ENCODE assay signal across 27 cellular contexts in genomic region chr2:178884440-178884839, GRCh38.
"Had no signal": no experiment of that assay in that cellular context is flagged by ENCODE, and none has a peak within 500 bp of the region (broad histone marks: within the 10 kb centered on the region; RNA-seq: fewer than 3 reads in every experiment).

No MANE protein-coding gene starts in this region.

- H2AFZ ChIP-seq: neural progenitor cell had no signal

- H3K27me3 ChIP-seq: neural progenitor cell, ovary, right lobe of liver, sigmoid colon, stomach, thyroid gland, tibial nerve, upper lobe of left lung, vagina had no signal

- H3K36me3 ChIP-seq: neural progenitor cell, ovary, prostate gland, right lobe of liver, sigmoid colon, stomach, thoracic aorta, thyroid gland, tibial nerve, upper lobe of left lung, vagina had no signal

- H3K9ac ChIP-seq: neural progenitor cell had no signal

- H3K4me1 Mint-ChIP-seq: naive thymus-derived CD4-positive, alpha-beta T cell; natural killer cell; neural progenitor cell; stimulated activated effector memory CD8-positive, alpha-beta T cell treated with anti-CD3 and anti-CD28 coated beads, Interleukin-12 subunit alpha, Interleukin-12 subunit beta, amount 100 ng/mL, for 72 hours; stimulated activated naive B cell treated with anti-CD40 and anti-IgM and Interleukin-4, amounts not matched to agents 10 μg/mL and 1 μg/mL and 100 μg/mL, for 72 hours had no signal

- H3K27ac ChIP-seq: neural progenitor cell, ovary, prostate gland, right lobe of liver, sigmoid colon, stomach, thyroid gland, tibial nerve, upper lobe of left lung, vagina had no signal

- H3K36me3 Mint-ChIP-seq: natural killer cell; neural progenitor cell; stimulated activated effector memory CD8-positive, alpha-beta T cell treated with anti-CD3 and anti-CD28 coated beads, Interleukin-12 subunit alpha, Interleukin-12 subunit beta, amount 100 ng/mL, for 72 hours had no signal

- H3K9me3 Mint-ChIP-seq: naive thymus-derived CD4-positive, alpha-beta T cell; natural killer cell; nephron; neural progenitor cell; stimulated activated effector memory CD8-positive, alpha-beta T cell treated with anti-CD3 and anti-CD28 coated beads, Interleukin-12 subunit alpha, Interleukin-12 subunit beta, amount 100 ng/mL, for 72 hours; stimulated activated naive B cell treated with anti-CD40 and anti-IgM and Interleukin-4, amounts not matched to agents 10 μg/mL and 1 μg/mL and 100 μg/mL, for 72 hours; stimulated activated naive CD8-positive, alpha-beta T cell treated with anti-CD3 and anti-CD28 coated beads, Interleukin-15, Interleukin-2, amounts not matched to agents 100 ng/mL and 50 ng/mL, for 24 hours had no signal

- H3K4me3 ChIP-seq: neural progenitor cell, ovary, prostate gland, right lobe of liver, sigmoid colon, stomach, thoracic aorta, thyroid gland, tibial nerve, upper lobe of left lung, vagina had no signal

- DNase-seq: naive thymus-derived CD4-positive, alpha-beta T cell; natural killer cell; occipital lobe; ovary; retina; right cardiac atrium; right lobe of liver; sigmoid colon; small intestine; stimulated activated CD4-positive, alpha-beta T cell treated with anti-CD3 and anti-CD28 coated beads, Interleukin-15, amount 100 ng/mL, for 24 hours; stimulated activated CD4-positive, alpha-beta T cell treated with anti-CD3 and anti-CD28 coated beads, Interleukin-2, amount 100 ng/mL, for 24 hours; stimulated activated CD4-positive, alpha-beta T cell treated with anti-CD3 and anti-CD28 coated beads, Interleukin-2, amount 100 ng/mL, for 48 hours; stimulated activated CD4-positive, alpha-beta T cell treated with anti-CD3 and anti-CD28 coated beads, Interleukin-4, amount 100 ng/mL, for 24 hours; stimulated activated naive B cell treated with anti-CD40 and anti-IgM and Interleukin-4, amounts not matched to agents 10 μg/mL and 1 μg/mL and 100 μg/mL, for 72 hours; stimulated activated naive CD4-positive, alpha-beta T cell treated with Interleukin-2 at 50 U/mL for 16 hours; stomach; thyroid gland; trophoblast cell; upper lobe of left lung had no signal

- H3K4me1 ChIP-seq: neural progenitor cell, prostate gland, right lobe of liver, sigmoid colon, upper lobe of left lung, vagina had no signal

- H3K4me2 ChIP-seq: neural progenitor cell had no signal

- H3K27ac Mint-ChIP-seq: naive thymus-derived CD4-positive, alpha-beta T cell; natural killer cell; nephron; neural progenitor cell; stimulated activated effector memory CD8-positive, alpha-beta T cell treated with anti-CD3 and anti-CD28 coated beads, Interleukin-12 subunit alpha, Interleukin-12 subunit beta, amount 100 ng/mL, for 72 hours; stimulated activated naive B cell treated with anti-CD40 and anti-IgM and Interleukin-4, amounts not matched to agents 10 μg/mL and 1 μg/mL and 100 μg/mL, for 72 hours; stimulated activated naive CD8-positive, alpha-beta T cell treated with anti-CD3 and anti-CD28 coated beads, Interleukin-15, Interleukin-2, amounts not matched to agents 100 ng/mL and 50 ng/mL, for 24 hours had no signal

- ATAC-seq: naive thymus-derived CD4-positive, alpha-beta T cell; natural killer cell; right cardiac atrium; right lobe of liver; stimulated activated effector memory CD8-positive, alpha-beta T cell treated with anti-CD3 and anti-CD28 coated beads, Interleukin-12 subunit alpha, Interleukin-12 subunit beta, amount 100 ng/mL, for 72 hours; stimulated activated naive B cell treated with anti-CD40 and anti-IgM and Interleukin-4, amounts not matched to agents 10 μg/mL and 1 μg/mL and 100 μg/mL, for 72 hours had no signal

- H3K9me3 ChIP-seq: ovary, prostate gland, right lobe of liver, sigmoid colon, stomach, thoracic aorta, thyroid gland, tibial nerve, upper lobe of left lung, vagina had no signal

- H3K27me3 Mint-ChIP-seq: naive thymus-derived CD4-positive, alpha-beta T cell; stimulated activated naive B cell treated with anti-CD40 and anti-IgM and Interleukin-4, amounts not matched to agents 10 μg/mL and 1 μg/mL and 100 μg/mL, for 72 hours; stimulated activated naive CD8-positive, alpha-beta T cell treated with anti-CD3 and anti-CD28 coated beads, Interleukin-15, Interleukin-2, amounts not matched to agents 100 ng/mL and 50 ng/mL, for 24 hours had no signal

- H3K4me3 Mint-ChIP-seq: naive thymus-derived CD4-positive, alpha-beta T cell; natural killer cell; nephron; neural progenitor cell; stimulated activated effector memory CD8-positive, alpha-beta T cell treated with anti-CD3 and anti-CD28 coated beads, Interleukin-12 subunit alpha, Interleukin-12 subunit beta, amount 100 ng/mL, for 72 hours; stimulated activated naive B cell treated with anti-CD40 and anti-IgM and Interleukin-4, amounts not matched to agents 10 μg/mL and 1 μg/mL and 100 μg/mL, for 72 hours; stimulated activated naive CD8-positive, alpha-beta T cell treated with anti-CD3 and anti-CD28 coated beads, Interleukin-15, Interleukin-2, amounts not matched to agents 100 ng/mL and 50 ng/mL, for 24 hours had no signal
